17 cellular contexts compared by ENCODE assay signal in the genomic region with DNA sequence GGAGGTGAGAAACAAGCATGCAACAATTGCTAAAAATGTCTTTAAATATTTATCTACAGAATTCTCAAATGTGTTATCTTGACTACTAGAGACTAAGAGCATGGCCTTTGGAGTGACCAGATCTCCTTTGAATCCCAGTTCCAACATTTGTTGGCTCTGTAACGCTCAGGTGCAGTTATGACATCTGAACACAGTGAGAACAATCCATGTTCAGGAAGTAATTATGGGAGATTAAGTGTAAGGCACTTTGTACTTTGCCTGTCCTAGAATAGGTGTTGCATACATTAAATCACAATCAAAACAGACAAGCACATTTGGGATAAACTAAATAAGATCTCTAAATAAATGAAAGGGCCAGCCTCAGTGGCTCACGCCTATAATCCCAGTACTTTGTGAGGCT.
"Had no signal": no experiment of that assay in that cellular context is flagged by ENCODE, and none has a peak within 500 bp of the region (broad histone marks: within the 10 kb centered on the region; RNA-seq: fewer than 3 reads in every experiment).

No MANE protein-coding gene starts in this region.

- H3K27me3 ChIP-seq: right atrium auricular region, stomach, thyroid gland, vagina had no signal

- ATAC-seq: left lobe of liver; naive thymus-derived CD4-positive, alpha-beta T cell; sciatic nerve; stimulated activated effector memory CD8-positive, alpha-beta T cell treated with anti-CD3 and anti-CD28 coated beads, Interleukin-12 subunit alpha, Interleukin-12 subunit beta, amount 100 ng/mL, for 72 hours had no signal

- DNase-seq: cortex of kidney; naive thymus-derived CD4-positive, alpha-beta T cell; nephron progenitor cell; stimulated activated CD4-positive, alpha-beta T cell treated with anti-CD3 and anti-CD28 coated beads, Interleukin-2, amount 100 ng/mL, for 24 hours; stimulated activated CD4-positive, alpha-beta T cell treated with anti-CD3 and anti-CD28 coated beads, Interleukin-4, amount 100 ng/mL, for 24 hours; stimulated activated naive CD4-positive, alpha-beta T cell treated with Interleukin-2 at 50 U/mL for 16 hours; stomach; thyroid gland had no signal

- H3K4me1 ChIP-seq: prostate gland, right atrium auricular region, stomach, thyroid gland, vagina had no signal

- FAIRE-seq: frontal cortex, keratinocyte had no signal

- H3K27ac ChIP-seq: prostate gland, right atrium auricular region, stomach, thyroid gland, vagina had no signal

- H3K9me3 ChIP-seq: prostate gland, stomach, thyroid gland, vagina had no signal

- H3K36me3 ChIP-seq: prostate gland, right atrium auricular region, stomach, thyroid gland, vagina had no signal

- H3K4me3 ChIP-seq: lung, prostate gland, right atrium auricular region, stomach, thyroid gland, vagina had no signal
